ENCODE assay signal across 11 cellular contexts in the genomic region with DNA sequence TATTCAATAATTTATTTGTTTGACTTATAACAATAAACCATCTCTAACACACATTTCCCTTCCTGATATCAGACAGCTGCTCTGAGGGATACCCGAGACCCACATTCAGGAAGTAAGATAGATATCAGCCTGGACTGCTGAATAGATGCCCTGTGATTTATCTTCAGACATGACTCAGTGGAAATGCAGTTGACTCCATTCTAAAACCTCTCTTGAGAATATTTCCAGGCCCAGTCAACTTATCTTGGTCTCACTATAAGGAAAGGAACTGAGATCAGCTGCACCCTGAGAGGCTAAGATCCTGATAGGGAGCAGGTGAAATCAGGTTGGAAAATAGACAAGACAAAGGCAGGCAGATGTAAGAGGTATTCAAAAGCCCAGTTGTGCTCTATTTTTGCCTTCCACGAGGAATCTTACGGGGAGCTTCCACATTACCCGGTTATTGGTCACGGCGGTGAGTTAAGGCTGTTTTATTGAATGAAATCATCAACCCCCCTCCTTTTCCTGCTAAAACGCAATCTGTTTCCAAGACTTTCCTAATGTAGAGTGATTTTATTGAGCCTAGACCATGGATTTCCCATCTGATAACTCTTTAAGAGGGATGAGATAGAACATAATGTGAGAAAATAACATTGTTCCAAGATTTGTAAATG. TPM values are rescaled to one million over a fixed set of nuclear protein-coding genes. Genes with fewer than 3 reads are reported as not detected.
DNase-seq lines count a peak whose midpoint lies in the region; ATAC-seq and TF ChIP-seq lines count a peak whose summit lies in the region.
"Had no signal": no experiment of that assay in that cellular context is flagged by ENCODE, and none has a peak within 500 bp of the region (broad histone marks: within the 10 kb centered on the region; RNA-seq: fewer than 3 reads in every experiment).

No MANE protein-coding gene starts in this region.

- H3K27me3 ChIP-seq in fibroblast of lung (ENCODE audit: control insufficient read depth, insufficient read depth, low read length) = no peaks in the 10 kb centered on the region
- H3K27me3 ChIP-seq in ascending aorta = no peaks in the 10 kb centered on the region

- peak overlapping the region; percentile 13 for H2AFZ ChIP-seq in fibroblast of lung (ENCODE audit: low read length)

- H3K9me3 ChIP-seq in T-helper 17 cell (ENCODE audit: control insufficient read depth, low read length, poor library complexity, severe bottlenecking) (no peaks in the 10 kb centered on the region), fibroblast of lung (ENCODE audit: control insufficient read depth, insufficient read depth, low read depth, low read length) (no peaks in the 10 kb centered on the region), ascending aorta (no peaks in the 10 kb centered on the region)
- H3K9me3 ChIP-seq: sigmoid colon had no signal

- peak overlapping the region; percentile 6 for H3K4me2 ChIP-seq in fibroblast of lung (ENCODE audit: extremely low read depth, insufficient read depth, low read length)

- H3K4me3 Mint-ChIP-seq in T-helper 17 cell = no peak overlapping the region
- H3K4me3 Mint-ChIP-seq: activated B cell treated with CpG ODN at 0.5 μM for 24 hours had no signal

- H3K9ac ChIP-seq in fibroblast of lung (ENCODE audit: insufficient read depth, low read length) = no peak overlapping the region

- DNase-seq in HS-27A (ENCODE audit: low read depth) = peak; percentile 86
- no peak for DNase-seq in T-helper 17 cell
- DNase-seq in fibroblast of lung (ENCODE audit: low read depth in 2 of 2) = peak; percentile 42 to 90
- DNase-seq in pulmonary artery endothelial cell (ENCODE audit: low read depth, low spot score) = peak; percentile 61
- no peak for DNase-seq in activated effector memory CD4-positive, alpha-beta T cell treated with Interleukin-2 at 50 U/mL for 16 hours
- no peak for DNase-seq in NCI-H510A (lab: John Stamatoyannopoulos, UW)
- no peak for DNase-seq in ascending aorta (ENCODE audit: low spot score in 2 of 2)

- H3K4me1 ChIP-seq in fibroblast of lung (ENCODE audit: control insufficient read depth, extremely low read depth, insufficient read depth, low read length) = peaks cover 12% of the 10 kb centered on the region
- peaks cover 0 to 5% of the 10 kb centered on the region in 2 donors for H3K4me1 ChIP-seq in ascending aorta

- H3K36me3 Mint-ChIP-seq in T-helper 17 cell (ENCODE audit: low read depth) = no peaks in the 10 kb centered on the region

- intact Hi-C loops in ascending aorta (cut with DNase I) = loop anchor here (2.0 to 5.0 kb wide), 3 partner anchors 172 to 545 kb away; partner anchors contain the start of gene VARS2

- H4K20me1 ChIP-seq in fibroblast of lung (ENCODE audit: control insufficient read depth, extremely low read depth, insufficient read depth, low read length) = no peaks in the 10 kb centered on the region

- H3K4me1 Mint-ChIP-seq in T-helper 17 cell = peaks cover 16% of the 10 kb centered on the region

- ATAC-seq in T-helper 17 cell (no peak), HG03442 (IDR thresholded peaks at IDR 0.05; ENCODE audit: unreplicated experiment) (no peak)

- H3K36me3 ChIP-seq in fibroblast of lung (ENCODE audit: control insufficient read depth, insufficient read depth, low read length) = no peaks in the 10 kb centered on the region
- H3K36me3 ChIP-seq in ascending aorta = no peaks in the 10 kb centered on the region
- H3K36me3 ChIP-seq: sigmoid colon had no signal

- H3K79me2 ChIP-seq in fibroblast of lung (ENCODE audit: control insufficient read depth, insufficient read depth, low read length) = no peaks in the 10 kb centered on the region

- H3K27ac ChIP-seq in fibroblast of lung (ENCODE audit: insufficient read depth, low read length) (peak overlapping the region; percentile 35), ascending aorta (no peak overlapping the region)

- H3K4me3 ChIP-seq in fibroblast of lung (replicated peaks in 1 of 4; ENCODE audit: control extremely low read depth in 1 of 4, insufficient read depth in 1 of 4, low read depth in 3 of 4, low read length in 4 of 4) (no peak overlapping the region), ascending aorta (no peak overlapping the region)
- H3K4me3 ChIP-seq: sigmoid colon had no signal

- TF ChIP-seq CTCF in fibroblast of lung (conservative IDR thresholded peaks at IDR 0.05 in 1 of 2, IDR thresholded peaks at IDR 0.05 in 1 of 2; ENCODE audit: low read depth in 1 of 2, low read length in 2 of 2) = no peak
- TF ChIP-seq CTCF in ascending aorta (IDR thresholded peaks at IDR 0.05) = no peak

- H3K27me3 Mint-ChIP-seq in T-helper 17 cell = peaks cover 5% of the 10 kb centered on the region

- H3K27ac Mint-ChIP-seq in T-helper 17 cell = peak overlapping the region; percentile 59
- H3K27ac Mint-ChIP-seq: activated B cell treated with CpG ODN at 0.5 μM for 24 hours had no signal

RNA-seq across cellular contexts. Expression of gene C6orf15, which starts 25.5 kb away (rescaled TPM):
- total RNA-seq in T-helper 17 cell (not detected), fibroblast of lung (not detected in 2 replicates), pulmonary artery endothelial cell (not detected in 2 replicates), ascending aorta (not detected)
- polyA plus RNA-seq in fibroblast of lung = not detected in 2 replicates
- polyA plus RNA-seq in fibroblast of lung (2012) = not detected in 2 replicates
- not detected in 2 replicates for polyA minus RNA-seq in fibroblast of lung (ENCODE audit: low replicate concordance)
- total RNA-seq: activated B cell treated with CpG ODN at 0.5 μM for 24 hours, mucosa of gallbladder, sigmoid colon had no signal
- polyA plus RNA-seq: sigmoid colon had no signal

RNA-seq across cellular contexts. Expression of gene PSORS1C1, which starts 27.7 kb away (rescaled TPM):
- total RNA-seq in T-helper 17 cell (not detected), fibroblast of lung (0.66 and 1.8 TPM in 2 replicates), pulmonary artery endothelial cell (2.2 and 2.4 TPM in 2 replicates), ascending aorta (not detected)
- 0.40 and 0.41 TPM in 2 replicates for polyA plus RNA-seq in fibroblast of lung
- 1.0 and 1.4 TPM in 2 replicates for polyA plus RNA-seq in fibroblast of lung (2012)
- 0.59 and 1.8 TPM in 2 replicates for polyA minus RNA-seq in fibroblast of lung (ENCODE audit: low replicate concordance)

RNA-seq across cellular contexts. Expression of gene CDSN, which starts 33.3 kb away (rescaled TPM):
- not detected for total RNA-seq in T-helper 17 cell
- total RNA-seq in fibroblast of lung = not detected in 2 replicates
- not detected in 2 replicates for polyA plus RNA-seq in fibroblast of lung
- polyA plus RNA-seq in fibroblast of lung (2012) = not detected in 2 replicates
- not detected in 2 replicates for polyA minus RNA-seq in fibroblast of lung (ENCODE audit: low replicate concordance)
- not detected in 2 replicates for total RNA-seq in pulmonary artery endothelial cell
- not detected for total RNA-seq in ascending aorta
- total RNA-seq: activated B cell treated with CpG ODN at 0.5 μM for 24 hours, sigmoid colon had no signal
- polyA plus RNA-seq: sigmoid colon had no signal

RNA-seq across cellular contexts. Expression of gene PSORS1C2, which starts 52.0 kb away (rescaled TPM):
- total RNA-seq in T-helper 17 cell (not detected), fibroblast of lung (not detected in 2 replicates), pulmonary artery endothelial cell (not detected in 2 replicates), ascending aorta (5.2 TPM)
- not detected in 2 replicates for polyA plus RNA-seq in fibroblast of lung
- not detected in 2 replicates for polyA plus RNA-seq in fibroblast of lung (2012)
- not detected in 2 replicates for polyA minus RNA-seq in fibroblast of lung (ENCODE audit: low replicate concordance)
- total RNA-seq: activated B cell treated with CpG ODN at 0.5 μM for 24 hours, mucosa of gallbladder, sigmoid colon had no signal
- polyA plus RNA-seq: sigmoid colon had no signal

Comparison
In these comparisons a context has a peak if more than half of its experiments do, and no peak if none do; other contexts are left out.
1. DNase-seq: peak in HS-27A (single experiment), fibroblast of lung (2 of 2) and pulmonary artery endothelial cell (single experiment); none in T-helper 17 cell (0 of 3), activated effector memory CD4-positive, alpha-beta T cell treated with Interleukin-2 at 50 U/mL for 16 hours (single experiment), NCI-H510A (single experiment) and ascending aorta (0 of 2).